15 cellular contexts compared by ENCODE assay signal in the genomic region with DNA sequence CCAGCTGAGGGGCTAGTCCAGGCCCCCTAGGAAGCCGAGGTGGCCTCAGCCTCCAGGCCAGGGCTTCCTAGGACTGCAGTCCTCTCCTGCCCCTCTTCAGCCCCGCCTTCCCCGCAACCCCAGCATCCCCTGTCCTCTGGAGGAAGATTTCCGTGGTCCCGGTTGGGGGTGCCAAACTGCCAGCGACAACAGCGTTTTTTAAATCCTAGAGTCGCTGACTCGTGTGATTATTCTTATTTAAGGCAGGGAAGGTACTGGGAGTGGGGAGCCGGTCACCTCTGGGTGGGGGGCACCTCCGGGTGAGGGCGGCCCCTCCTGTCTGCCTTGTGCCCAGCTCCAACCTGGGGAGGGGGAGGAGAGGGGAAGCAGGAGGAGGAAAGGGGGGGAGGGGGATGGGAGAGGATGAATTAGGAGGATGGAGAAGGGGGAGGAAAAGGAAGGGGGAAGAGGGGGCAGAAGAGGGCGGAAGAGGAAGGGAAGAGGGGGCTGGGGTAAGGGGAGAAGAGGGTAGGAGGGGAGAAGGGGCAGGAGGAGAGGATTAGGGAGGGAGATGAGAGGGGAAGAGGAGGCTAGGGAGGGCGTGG.
DNase-seq lines count a peak whose midpoint lies in the region; ATAC-seq, FAIRE-seq and TF ChIP-seq lines count a peak whose summit lies in the region.
"Had no signal": no experiment of that assay in that cellular context is flagged by ENCODE, and none has a peak within 500 bp of the region (broad histone marks: within the 10 kb centered on the region; RNA-seq: fewer than 3 reads in every experiment).

No MANE protein-coding gene starts in this region.

- H3K36me3 ChIP-seq in K562 (ENCODE audit: control insufficient read depth, insufficient read depth, low read length), result no peaks in the 10 kb centered on the region

- TF ChIP-seq EP300 in K562 (IDR thresholded peaks at IDR 0.05; ENCODE audit: low read length), result no peak

- no peak overlapping the region for H3K9ac ChIP-seq in K562 (ENCODE audit: insufficient read depth in 1 of 2, low read depth in 2 of 2, low read length in 2 of 2)

- no peaks in the 10 kb centered on the region for H3K36me3 Mint-ChIP-seq in activated T-helper 2 cell treated with anti-CD3 and anti-CD28 coated beads, Interferon-gamma antibody, Interleukin-2, Interleukin-4, amounts not matched to agents 10 μg/mL and 5 μg/mL and 100 μg/mL, durations not matched to agents 14 hours and 24 hours and 36 hours (ENCODE audit: low read depth)

- H3K27ac Mint-ChIP-seq in activated T-helper 2 cell treated with anti-CD3 and anti-CD28 coated beads, Interferon-gamma antibody, Interleukin-2, Interleukin-4, amounts not matched to agents 10 μg/mL and 5 μg/mL and 100 μg/mL, durations not matched to agents 14 hours and 24 hours and 36 hours, result no peak overlapping the region
- H3K27ac Mint-ChIP-seq: activated B cell treated with CpG ODN at 0.5 μM for 24 hours; activated T-helper 1 cell treated with anti-CD3 and anti-CD28 coated beads, Interleukin-12 subunit alpha, Interleukin-12 subunit beta, Interleukin-2, Interleukin-4 antibody, amounts not matched to agents 30 ng/mL and 10 ng/mL and 1 ng/mL, durations not matched to agents 14 hours and 24 hours and 36 hours had no signal

- no peak overlapping the region for H3K27ac ChIP-seq in K562 (ENCODE audit: extremely low read depth, low read depth, low read length)
- peak overlapping the region; percentile 8 for H3K27ac ChIP-seq in substantia nigra (ENCODE audit: low read depth, low read length, poor library complexity, severe bottlenecking)
- H3K27ac ChIP-seq: 22Rv1, PC-9 had no signal

- POLR2A ChIA-PET in K562 (lab: Yijun Ruan, JAX), result interaction anchor here (0.6 kb wide), 1 partner anchor 9 kb away, joined by 3 read pairs; no protein-coding TSS in a partner anchor

- CTCF ChIA-PET in K562 (lab: Yijun Ruan, JAX; ENCODE audit: low intra/inter-chr PET ratio), result no interaction called here

- H3K4me1 ChIP-seq in K562 (replicated peaks in 1 of 2; ENCODE audit: control insufficient read depth in 2 of 2, insufficient read depth in 2 of 2, low read length in 2 of 2), result peaks cover 6 to 20% of the 10 kb centered on the region in 2 experiments; a peak in 3 of 5 replicates

- H3K9me1 ChIP-seq in K562 (ENCODE audit: control insufficient read depth, insufficient read depth, low read length), result no peaks in the 10 kb centered on the region

- no peak for TF ChIP-seq POLR2A in K562 (conservative IDR thresholded peaks at IDR 0.05)

- H3K79me2 ChIP-seq in K562 (ENCODE audit: control insufficient read depth, insufficient read depth, low read length), result no peaks in the 10 kb centered on the region

- FAIRE-seq in K562 (lab: Jason Lieb, UNC), result no peak
- FAIRE-seq: GM18507 had no signal

- 19% methylated on average over 10 of the region's 14 CpGs for WGBS in K562 (ENCODE audit: insufficient coverage, low coverage, missing lambda C conversion rate)

- TF ChIP-seq CTCF in K562 (IDR thresholded peaks at IDR 0.05 in 2 of 3, conservative IDR thresholded peaks at IDR 0.05 in 1 of 3; ENCODE audit: insufficient read depth in 2 of 3, low read depth in 1 of 3, low read length in 3 of 3), result no peak

- H3K9me3 ChIP-seq in K562 (replicated peaks; ENCODE audit: control insufficient read depth, insufficient read depth, low read depth, low read length), result no peaks in the 10 kb centered on the region

- no peak overlapping the region for H3K4me2 ChIP-seq in K562 (ENCODE audit: insufficient read depth, low read length)

- intact Hi-C loops in K562 (cut with micrococcal nuclease), result no loop called here
- intact Hi-C loops in activated T-helper 2 cell treated with anti-CD3 and anti-CD28 coated beads, Interferon-gamma antibody, Interleukin-2, Interleukin-4, amounts not matched to agents 10 μg/mL and 5 μg/mL and 100 μg/mL, durations not matched to agents 14 hours and 24 hours and 36 hours (cut with micrococcal nuclease), result no loop called here

- BruUV-seq in K562 (replicated peaks; lab: Mats Ljungman, UMichigan), result no TSS peak

- H3K27me3 Mint-ChIP-seq in activated T-helper 2 cell treated with anti-CD3 and anti-CD28 coated beads, Interferon-gamma antibody, Interleukin-2, Interleukin-4, amounts not matched to agents 10 μg/mL and 5 μg/mL and 100 μg/mL, durations not matched to agents 14 hours and 24 hours and 36 hours (ENCODE audit: low read depth), result peaks cover 10% of the 10 kb centered on the region

- peaks cover 6% of the 10 kb centered on the region for H3K4me1 Mint-ChIP-seq in activated T-helper 2 cell treated with anti-CD3 and anti-CD28 coated beads, Interferon-gamma antibody, Interleukin-2, Interleukin-4, amounts not matched to agents 10 μg/mL and 5 μg/mL and 100 μg/mL, durations not matched to agents 14 hours and 24 hours and 36 hours (ENCODE audit: low read depth)

- H2AFZ ChIP-seq in K562 (ENCODE audit: low read depth, low read length), result no peak overlapping the region

- in situ Hi-C loops in K562 (cut with MboI), result no loop called here

- no peaks in the 10 kb centered on the region; the same call in 1 of the 2 replicates for H4K20me1 ChIP-seq in K562 (replicated peaks; ENCODE audit: control insufficient read depth, insufficient read depth, low read length)

- H3K4me3 ChIP-seq in K562, result no peak overlapping the region

- TF ChIP-seq RAD21 in K562 (CRISPR knock-in tag; conservative IDR thresholded peaks at IDR 0.05 in 1 of 2, IDR thresholded peaks at IDR 0.05 in 1 of 2), result no peak

- peaks cover 0 to 13% of the 10 kb centered on the region in 2 experiments; a peak in 3 of 5 replicates for H3K27me3 ChIP-seq in K562 (ENCODE audit: control insufficient read depth in 2 of 2, insufficient read depth in 2 of 2, low read length in 2 of 2)

- ATAC-seq in K562, result peak; percentile 50

- H3K4me3 Mint-ChIP-seq in activated T-helper 2 cell treated with anti-CD3 and anti-CD28 coated beads, Interferon-gamma antibody, Interleukin-2, Interleukin-4, amounts not matched to agents 10 μg/mL and 5 μg/mL and 100 μg/mL, durations not matched to agents 14 hours and 24 hours and 36 hours (ENCODE audit: low read depth), result no peak overlapping the region
- H3K4me3 Mint-ChIP-seq: activated T-helper 1 cell treated with anti-CD3 and anti-CD28 coated beads, Interleukin-12 subunit alpha, Interleukin-12 subunit beta, Interleukin-2, Interleukin-4 antibody, amounts not matched to agents 30 ng/mL and 10 ng/mL and 1 ng/mL, durations not matched to agents 14 hours and 24 hours and 36 hours had no signal

- H3K9me3 Mint-ChIP-seq in activated T-helper 2 cell treated with anti-CD3 and anti-CD28 coated beads, Interferon-gamma antibody, Interleukin-2, Interleukin-4, amounts not matched to agents 10 μg/mL and 5 μg/mL and 100 μg/mL, durations not matched to agents 14 hours and 24 hours and 36 hours, result peaks cover 10% of the 10 kb centered on the region
- H3K9me3 Mint-ChIP-seq: activated B cell treated with CpG ODN at 0.5 μM for 24 hours had no signal

- DNase-seq in NCI-H1417 (lab: John Stamatoyannopoulos, UW), result peak in 2 of 3 experiments; percentile 46 to 68
- DNase-seq in NCI-H1417 treated with DMSO at 0.1 percent for 48 hours (lab: John Stamatoyannopoulos, UW), result no peak
- DNase-seq in K562 (ENCODE audit: extremely low read depth in 1 of 4, low spot score in 3 of 4), result peak in 2 of 4 experiments; percentile 36 to 43
- peak; percentile 78 for DNase-seq in iPS-NIHi11 (ENCODE audit: low spot score)
- peak in 4 of 49 donors; percentile 9 to 32 (median 16) for DNase-seq in substantia nigra (lab: John Stamatoyannopoulos, UW)
- no peak for DNase-seq in NCI-H187 treated with DMSO at 0.1 percent for 48 hours (lab: John Stamatoyannopoulos, UW)
- DNase-seq in midbrain (lab: John Stamatoyannopoulos, UW), result no peak
- DNase-seq in activated T-helper 2 cell treated with anti-CD3 and anti-CD28 coated beads, Interferon-gamma antibody, Interleukin-2, Interleukin-4, amounts not matched to agents 10 μg/mL and 5 μg/mL and 100 μg/mL, durations not matched to agents 14 hours and 24 hours and 36 hours (ENCODE audit: low spot score), result no peak
- DNase-seq: activated B cell treated with CpG ODN at 0.5 μM for 24 hours, DND-41, NCI-H1694 treated with DMSO at 0.1 percent for 48 hours, PC-9 had no signal

TF ChIP-seq in K562, 482 proteins besides CTCF, POLR2A, EP300 and RAD21 (continues in another document):
- TF ChIP-seq, protein P1, sequence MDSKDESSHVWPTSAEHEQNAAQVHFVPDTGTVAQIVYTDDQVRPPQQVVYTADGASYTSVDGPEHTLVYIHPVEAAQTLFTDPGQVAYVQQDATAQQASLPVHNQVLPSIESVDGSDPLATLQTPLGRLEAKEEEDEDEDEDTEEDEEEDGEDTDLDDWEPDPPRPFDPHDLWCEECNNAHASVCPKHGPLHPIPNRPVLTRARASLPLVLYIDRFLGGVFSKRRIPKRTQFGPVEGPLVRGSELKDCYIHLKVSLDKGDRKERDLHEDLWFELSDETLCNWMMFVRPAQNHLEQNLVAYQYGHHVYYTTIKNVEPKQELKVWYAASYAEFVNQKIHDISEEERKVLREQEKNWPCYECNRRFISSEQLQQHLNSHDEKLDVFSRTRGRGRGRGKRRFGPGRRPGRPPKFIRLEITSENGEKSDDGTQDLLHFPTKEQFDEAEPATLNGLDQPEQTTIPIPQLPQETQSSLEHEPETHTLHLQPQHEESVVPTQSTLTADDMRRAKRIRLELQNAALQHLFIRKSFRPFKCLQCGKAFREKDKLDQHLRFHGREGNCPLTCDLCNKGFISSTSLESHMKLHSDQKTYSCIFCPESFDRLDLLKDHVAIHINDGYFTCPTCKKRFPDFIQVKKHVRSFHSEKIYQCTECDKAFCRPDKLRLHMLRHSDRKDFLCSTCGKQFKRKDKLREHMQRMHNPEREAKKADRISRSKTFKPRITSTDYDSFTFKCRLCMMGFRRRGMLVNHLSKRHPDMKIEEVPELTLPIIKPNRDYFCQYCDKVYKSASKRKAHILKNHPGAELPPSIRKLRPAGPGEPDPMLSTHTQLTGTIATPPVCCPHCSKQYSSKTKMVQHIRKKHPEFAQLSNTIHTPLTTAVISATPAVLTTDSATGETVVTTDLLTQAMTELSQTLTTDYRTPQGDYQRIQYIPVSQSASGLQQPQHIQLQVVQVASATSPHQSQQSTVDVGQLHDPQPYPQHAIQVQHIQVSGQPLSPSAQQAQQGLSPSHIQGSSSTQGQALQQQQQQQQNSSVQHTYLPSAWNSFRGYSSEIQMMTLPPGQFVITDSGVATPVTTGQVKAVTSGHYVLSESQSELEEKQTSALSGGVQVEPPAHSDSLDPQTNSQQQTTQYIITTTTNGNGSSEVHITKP (IDR thresholded peaks at IDR 0.05; ENCODE audit: partially characterized antibody), result peak; percentile 85
- TF ChIP-seq FOXM1 (IDR thresholded peaks at IDR 0.05; ENCODE audit: low read depth), result 0 out of 2 replicates have a peak, but pooled peaks have one; percentile 53
- TF ChIP-seq FOXM1 (CRISPR knock-in tag; IDR thresholded peaks at IDR 0.05; ENCODE audit: low read depth), result no peak
- TF ChIP-seq ZNF583 (CRISPR knock-in tag; IDR thresholded peaks at IDR 0.05), result no peak
- TF ChIP-seq KDM1A (IDR thresholded peaks at IDR 0.05), result peak in 1 of 2 experiments; percentile 58; a peak in 1 of 4 replicates

Comparison
In these comparisons a context has a peak if more than half of its experiments do, and no peak if none do; other contexts are left out.
1. DNase-seq: peak in NCI-H1417 (2 of 3) and iPS-NIHi11 (single experiment); none in NCI-H1417 treated with DMSO at 0.1 percent for 48 hours (single experiment), NCI-H187 treated with DMSO at 0.1 percent for 48 hours (single experiment), midbrain (single experiment) and activated T-helper 2 cell treated with anti-CD3 and anti-CD28 coated beads, Interferon-gamma antibody, Interleukin-2, Interleukin-4, amounts not matched to agents 10 μg/mL and 5 μg/mL and 100 μg/mL, durations not matched to agents 14 hours and 24 hours and 36 hours (single experiment).